In the genomic region with DNA sequence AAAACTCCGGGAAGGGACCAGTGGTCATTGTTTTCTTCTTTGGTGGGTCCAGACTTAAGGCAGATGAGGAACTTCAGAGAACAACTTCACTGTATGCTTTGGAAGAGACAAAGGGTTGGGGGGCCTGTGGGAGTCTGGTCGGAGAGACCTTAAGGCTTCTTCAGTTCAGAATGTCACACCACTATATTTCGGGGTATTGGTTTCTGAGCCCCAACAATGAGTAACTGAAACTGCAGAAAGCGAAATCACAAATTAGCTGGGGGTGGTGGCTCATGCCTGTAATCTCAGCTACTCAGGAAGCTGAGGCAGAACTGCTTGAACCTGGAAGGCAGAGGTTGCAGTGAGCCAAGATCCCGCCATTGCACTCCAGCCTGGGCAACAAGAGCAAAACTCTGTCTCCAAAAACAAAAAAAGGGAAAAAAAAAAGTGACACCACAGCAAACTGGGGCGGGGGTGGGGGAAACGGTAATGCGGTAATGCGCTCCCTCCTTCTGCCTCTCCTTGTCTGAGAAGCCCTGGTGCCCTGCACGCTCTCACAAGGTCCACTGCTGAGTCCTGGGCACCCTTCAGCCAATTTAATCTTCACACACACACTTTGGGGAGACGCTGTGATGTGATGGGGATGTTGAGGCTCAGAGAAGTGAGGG, we compare ENCODE assay signal across 9 cellular contexts. TPM values are rescaled to one million over a fixed set of nuclear protein-coding genes. Genes with fewer than 3 reads are reported as not detected.
DNase-seq lines count a peak whose midpoint lies in the region; ATAC-seq and TF ChIP-seq lines count a peak whose summit lies in the region.
"Had no signal": no experiment of that assay in that cellular context is flagged by ENCODE, and none has a peak within 500 bp of the region (broad histone marks: within the 10 kb centered on the region; RNA-seq: fewer than 3 reads in every experiment).

No MANE protein-coding gene starts in this region.

- TF ChIP-seq CTCF in HEK293 (tag by site-specific recombination; IDR thresholded peaks at IDR 0.05), result no peak
- no peak for TF ChIP-seq CTCF in chondrocyte (IDR thresholded peaks at IDR 0.05)
- no peak for TF ChIP-seq CTCF in progenitor cell of endocrine pancreas (IDR thresholded peaks at IDR 0.05; ENCODE audit: unreplicated experiment)

- POLR2A ChIA-PET in HEK293 (lab: Yijun Ruan, JAX), result no interaction called here

- H3K4me1 ChIP-seq in HEK293 (ENCODE audit: control insufficient read depth, insufficient read depth, low read length), result peaks cover 2% of the 10 kb centered on the region; the same call in 1 of the 2 replicates

- H3K27ac ChIP-seq in HEK293 (ENCODE audit: extremely low read depth, low read depth, low read length), result no peak overlapping the region

- CTCF ChIA-PET in HEK293 (lab: Yijun Ruan, JAX), result interaction anchor here (0.5 to 3.1 kb wide), 13 partner anchors 10 to 936 kb away, joined by 3 to 23 read pairs (median 3); no protein-coding TSS in a partner anchor

- DNase-seq in chondrocyte (ENCODE audit: low spot score), result no peak
- DNase-seq in progenitor cell of endocrine pancreas (ENCODE audit: low spot score, unreplicated experiment), result no peak
- no peak for DNase-seq in activated effector memory CD4-positive, alpha-beta T cell treated with Interleukin-2 at 50 U/mL for 16 hours
- DNase-seq in NCI-H146 treated with DMSO at 0.1 percent for 48 hours (lab: John Stamatoyannopoulos, UW; ENCODE audit: unreplicated experiment), result no peak
- DNase-seq in superior temporal gyrus (ENCODE audit: extremely low spot score), result no peak
- DNase-seq: NCI-H2081 treated with DMSO at 0.1 percent for 48 hours had no signal

- H3K36me3 ChIP-seq in HEK293 (ENCODE audit: control insufficient read depth in 2 of 2, insufficient read depth in 1 of 2, low read length in 2 of 2), result no peaks in the 10 kb centered on the region

- no peaks in the 10 kb centered on the region for H3K9me3 Mint-ChIP-seq in chondrocyte (ENCODE audit: low read depth)
- H3K9me3 Mint-ChIP-seq in progenitor cell of endocrine pancreas (ENCODE audit: low read depth), result no peaks in the 10 kb centered on the region

- H3K36me3 Mint-ChIP-seq in chondrocyte (ENCODE audit: low read depth) (no peaks in the 10 kb centered on the region), progenitor cell of endocrine pancreas (ENCODE audit: insufficient read depth) (no peaks in the 10 kb centered on the region)

- peak overlapping the region; percentile 74 for H3K27ac Mint-ChIP-seq in chondrocyte (ENCODE audit: unreplicated experiment)
- H3K27ac Mint-ChIP-seq in progenitor cell of endocrine pancreas, result peak overlapping the region; percentile 95

- no peak overlapping the region for H3K4me3 ChIP-seq in HEK293 (ENCODE audit: low read depth, low read length)

- no peaks in the 10 kb centered on the region for H3K27me3 Mint-ChIP-seq in chondrocyte (ENCODE audit: low read depth)
- peaks cover 8% of the 10 kb centered on the region for H3K27me3 Mint-ChIP-seq in progenitor cell of endocrine pancreas

- H3K4me3 Mint-ChIP-seq in chondrocyte (ENCODE audit: unreplicated experiment), result no peak overlapping the region
- H3K4me3 Mint-ChIP-seq in progenitor cell of endocrine pancreas (ENCODE audit: low read depth), result no peak overlapping the region

- H3K9me3 ChIP-seq in HEK293 (ENCODE audit: control insufficient read depth, insufficient read depth, low read depth, low read length), result no peaks in the 10 kb centered on the region

- peaks cover 28% of the 10 kb centered on the region for H3K4me1 Mint-ChIP-seq in chondrocyte (ENCODE audit: low read depth)
- peaks cover 19% of the 10 kb centered on the region for H3K4me1 Mint-ChIP-seq in progenitor cell of endocrine pancreas (ENCODE audit: low read depth)

- ATAC-seq in GM18498 (IDR thresholded peaks at IDR 0.05; ENCODE audit: unreplicated experiment), result peak; percentile 37
- ATAC-seq in esophagus mucosa, result no peak

TF ChIP-seq in HEK293, 187 proteins besides CTCF, POLR2A, EP300 and RAD21:
- TF ChIP-seq MEIS1 (CRISPR knock-in tag; IDR thresholded peaks at IDR 0.05; ENCODE audit: borderline replicate concordance), result no peak
- TF ChIP-seq PRDM1 (tag by site-specific recombination; IDR thresholded peaks at IDR 0.05), result 0 out of 2 replicates have a peak, but pooled peaks have one; percentile 11
- TF ChIP-seq ZBTB20 (tag by site-specific recombination; IDR thresholded peaks at IDR 0.05), result peak; percentile 65; the same call in 1 of the 2 replicates

RNA-seq across cellular contexts. Expression of a gene that starts 2.2 kb away (rescaled TPM):
- total RNA-seq in chondrocyte (0.54 to 0.65 TPM in 2 of 3 replicates, not detected in the other), progenitor cell of endocrine pancreas (not detected in 2 replicates), esophagus mucosa (46.1 TPM)

RNA-seq across cellular contexts. Expression of a gene that starts 7.7 kb away (rescaled TPM):
- total RNA-seq in chondrocyte (1.2 to 2.2 TPM (median 1.5 TPM) in 3 replicates), progenitor cell of endocrine pancreas (14.6 and 17.5 TPM in 2 replicates), esophagus mucosa (8.2 TPM)

RNA-seq across cellular contexts. Expression of a gene that starts 8.7 kb away (rescaled TPM):
- total RNA-seq in chondrocyte (0.31 to 0.92 TPM (median 0.40 TPM) in 3 replicates), progenitor cell of endocrine pancreas (1.5 and 1.6 TPM in 2 replicates), esophagus mucosa (9.0 TPM)

RNA-seq across cellular contexts. Expression of a gene that starts 54.0 kb away (rescaled TPM):
- not detected in 3 replicates for total RNA-seq in chondrocyte
- total RNA-seq in progenitor cell of endocrine pancreas, result not detected in 2 replicates
- total RNA-seq in esophagus mucosa, result 29.4 TPM

Comparison
In these comparisons a context has a peak if more than half of its experiments do, and no peak if none do; other contexts are left out.
1. RNA of a gene that starts 2.2 kb away (total RNA-seq): 46.1 TPM in esophagus mucosa (single experiment); 0.54 to 0.65 TPM in chondrocyte and not detected in progenitor cell of endocrine pancreas; every median in the first group is over 10 times any median in the second.